Comparison of ENCODE assay signal across 12 cellular contexts in the genomic region with DNA sequence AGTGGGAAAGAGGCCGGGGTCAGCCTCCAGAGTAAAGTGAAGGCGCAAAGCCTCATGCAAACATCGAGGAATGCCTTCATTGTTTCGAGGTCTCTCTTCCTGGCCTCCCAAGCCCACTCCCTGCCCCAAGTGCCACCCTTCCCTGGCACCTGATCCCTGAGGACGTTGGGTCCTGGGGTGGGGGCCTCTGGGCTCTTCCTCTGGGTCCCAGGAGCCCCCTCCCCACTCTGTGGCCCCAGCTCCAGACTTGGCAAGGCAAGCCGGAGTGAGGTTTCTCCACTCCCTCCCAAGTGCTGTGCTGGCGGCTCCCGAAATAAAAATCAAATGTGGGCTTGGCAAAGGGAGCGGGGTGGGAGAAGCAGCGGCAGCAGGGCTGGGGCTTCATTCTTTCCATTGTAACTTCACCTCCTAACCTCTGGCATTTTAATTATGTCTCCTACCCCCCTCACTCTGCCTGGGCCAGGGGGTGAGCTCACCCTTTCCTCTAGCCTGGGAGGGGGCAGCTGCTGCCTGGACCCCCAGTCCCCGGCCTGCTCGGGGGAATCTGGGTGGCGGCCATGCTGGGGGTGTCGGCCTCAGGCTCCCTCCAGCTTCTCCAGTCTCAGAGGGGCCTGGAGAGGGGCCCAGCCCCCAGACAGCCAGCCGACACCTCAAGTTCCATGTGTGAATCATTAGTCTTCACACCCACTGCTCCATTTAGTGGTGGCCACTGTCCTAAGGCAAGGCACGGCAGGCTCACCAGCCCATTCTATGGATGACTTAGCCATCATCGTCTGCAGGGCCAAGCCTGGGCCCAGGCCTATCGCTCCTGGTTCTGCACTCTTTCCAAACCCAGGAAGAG. TPM values are rescaled to one million over a fixed set of nuclear protein-coding genes. Genes with fewer than 3 reads are reported as not detected.
A peak's percentile ranks its signal among the peaks of the same experiment; 100 is the strongest.
DNase-seq lines count a peak whose midpoint lies in the region; FAIRE-seq and TF ChIP-seq lines count a peak whose summit lies in the region.
"Had no signal": no experiment of that assay in that cellular context is flagged by ENCODE, and none has a peak within 500 bp of the region (broad histone marks: within the 10 kb centered on the region; RNA-seq: fewer than 3 reads in every experiment).

No MANE protein-coding gene starts in this region.

- no peaks in the 10 kb centered on the region for H3K27me3 ChIP-seq in sigmoid colon

- peak; percentile 36 for FAIRE-seq in HTR-8/SVneo (lab: Jason Lieb, UNC)

- 75 to 78% methylated on average over 18 of the region's 18 CpGs for WGBS in sigmoid colon, 2 donors

- no peak overlapping the region for H3K4me3 ChIP-seq in sigmoid colon

- DNase-seq in AG08395 (ENCODE audit: low spot score) (peak; percentile 34), HTR-8/SVneo (ENCODE audit: insufficient read length, low spot score) (no peak), iPS-NIHi7 (ENCODE audit: extremely low spot score) (peak; percentile 17), sigmoid colon (peak; percentile 66), COLO668 (lab: John Stamatoyannopoulos, UW; ENCODE audit: unreplicated experiment) (no peak), SW480 (ENCODE audit: low spot score) (no peak), NCI-H345 treated with DMSO at 0.1 percent for 48 hours (lab: John Stamatoyannopoulos, UW; ENCODE audit: unreplicated experiment) (no peak), CD1c-positive myeloid dendritic cell (ENCODE audit: extremely low spot score) (no peak)
- DNase-seq: activated CD4-positive, alpha-beta memory T cell treated with anti-CD3 and anti-CD28 coated beads for 36 hours; occipital lobe; SIG-M5 had no signal

- peak overlapping the region in 3 of 4 donors; percentile 54 to 81 (median 73) for H3K27ac ChIP-seq in sigmoid colon

- no peak for TF ChIP-seq POLR2A in sigmoid colon (IDR thresholded peaks at IDR 0.05)

- no peak for TF ChIP-seq CTCF in sigmoid colon (IDR thresholded peaks at IDR 0.05)

- intact Hi-C loops in sigmoid colon (cut with DNase I): no loop called here

- TF ChIP-seq EP300 in sigmoid colon (IDR thresholded peaks at IDR 0.05): no peak

- no peaks in the 10 kb centered on the region for H3K36me3 ChIP-seq in sigmoid colon

- no peaks in the 10 kb centered on the region for H3K9me3 ChIP-seq in sigmoid colon

- peaks cover 0 to 61% (median 50%) of the 10 kb centered on the region in 4 donors for H3K4me1 ChIP-seq in sigmoid colon

RNA-seq across cellular contexts. Expression of gene TMEM92, which starts 14.6 kb away (rescaled TPM):
- total RNA-seq in sigmoid colon: not detected
- 1 to 10 TPM; 2.5 to 9.7 (median 3.6) TPM for polyA plus RNA-seq in sigmoid colon
- total RNA-seq: lung microvascular endothelial cell, occipital lobe had no signal

RNA-seq across cellular contexts. Expression of gene COL1A1, which starts 58.3 kb away (rescaled TPM):
- total RNA-seq in sigmoid colon: 100 to 1,000 TPM in 1 of 4 donors, 10 to 100 TPM in 3; 43.6 to 459 (median 71.4) TPM
- 10 to 100 TPM in 2 of 3 donors, 1 to 10 TPM in 1; 7.8 to 96.7 (median 10.2) TPM for polyA plus RNA-seq in sigmoid colon

Comparison
In these comparisons a context has a peak if more than half of its experiments do, and no peak if none do; other contexts are left out.
1. DNase-seq: peak in AG08395 (single experiment), iPS-NIHi7 (single experiment) and sigmoid colon (single experiment); none in HTR-8/SVneo (single experiment), COLO668 (single experiment), SW480 (single experiment), NCI-H345 treated with DMSO at 0.1 percent for 48 hours (single experiment) and CD1c-positive myeloid dendritic cell (single experiment).